ENCODE assay signal across 10 cellular contexts in the genomic region with DNA sequence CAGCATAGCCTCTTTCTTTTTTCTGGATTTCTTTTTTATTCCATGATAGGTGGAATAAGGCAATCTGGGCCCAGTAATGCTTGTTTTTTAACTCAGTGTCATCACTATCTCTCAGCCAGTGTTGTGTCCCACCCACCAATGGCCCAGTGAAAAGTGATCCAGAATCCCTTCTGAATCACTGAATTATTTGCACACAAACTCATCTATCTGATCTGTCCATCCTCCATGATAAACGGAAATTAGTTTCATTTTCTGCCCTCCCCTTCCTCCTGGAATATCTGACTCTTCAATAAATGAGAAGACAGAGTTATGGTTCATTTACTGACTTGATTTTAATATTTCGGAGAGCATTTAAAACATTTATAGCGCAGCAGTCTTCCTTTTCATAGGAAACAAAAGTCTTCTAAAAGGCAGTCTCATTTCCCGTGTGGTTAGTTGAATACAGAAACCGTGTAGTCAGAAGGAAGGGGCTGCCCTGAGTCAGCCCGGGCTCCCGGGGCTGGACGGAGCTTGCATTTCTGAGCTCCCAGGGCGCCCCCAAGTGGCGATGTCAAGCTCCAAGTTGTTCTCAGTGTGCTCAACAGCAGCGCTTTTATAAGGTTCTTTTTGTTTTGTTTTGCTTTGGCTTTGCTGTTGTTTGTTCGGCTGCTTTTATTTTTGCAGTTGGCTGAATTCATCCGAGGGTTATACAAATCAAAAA. TPM values are rescaled to one million over a fixed set of nuclear protein-coding genes. Genes with fewer than 3 reads are reported as not detected.
A peak's percentile ranks its signal among the peaks of the same experiment; 100 is the strongest.
DNase-seq lines count a peak whose midpoint lies in the region; ATAC-seq, FAIRE-seq and TF ChIP-seq lines count a peak whose summit lies in the region.
"Not testable (repeated sequence)": the region's sequence is repeated elsewhere in the genome, so short reads cannot be mapped to it uniquely, and the experiment has no call there.
"Had no signal": no experiment of that assay in that cellular context is flagged by ENCODE, and none has a peak within 500 bp of the region (broad histone marks: within the 10 kb centered on the region; RNA-seq: fewer than 3 reads in every experiment).

No MANE protein-coding gene starts in this region.

- FAIRE-seq in G401.6 (lab: Jason Lieb, UNC) (peak; percentile 42), K562 (lab: Jason Lieb, UNC) (peak; percentile 84)

- intact Hi-C loops in K562 (cut with micrococcal nuclease): loop anchor here (10.0 kb wide), 1 partner anchor 655 kb away; no protein-coding TSS in a partner anchor
- intact Hi-C loops in lower lobe of right lung (cut with DNase I): not testable (repeated sequence)

- not testable (repeated sequence) for TF ChIP-seq POLR2A in K562 (conservative IDR thresholded peaks at IDR 0.05)

- not testable (repeated sequence) for H3K27ac Mint-ChIP-seq in stimulated activated naive B cell treated with anti-CD40 and anti-IgM and Interleukin-4, amounts not matched to agents 10 μg/mL and 1 μg/mL and 100 μg/mL, for 72 hours

- not testable (repeated sequence) for H3K9me1 ChIP-seq in K562 (ENCODE audit: control insufficient read depth, insufficient read depth, low read length)

- not testable (repeated sequence) for H3K4me1 Mint-ChIP-seq in stimulated activated naive B cell treated with anti-CD40 and anti-IgM and Interleukin-4, amounts not matched to agents 10 μg/mL and 1 μg/mL and 100 μg/mL, for 72 hours

- not testable (repeated sequence) for H3K4me2 ChIP-seq in K562 (ENCODE audit: insufficient read depth, low read length)

- TF ChIP-seq EP300 in K562 (IDR thresholded peaks at IDR 0.05; ENCODE audit: low read length): not testable (repeated sequence)

- not testable (repeated sequence) for H3K79me2 ChIP-seq in K562 (ENCODE audit: control insufficient read depth, insufficient read depth, low read length)

- not testable (repeated sequence) for H3K27ac ChIP-seq in K562 (ENCODE audit: extremely low read depth, low read depth, low read length); lower lobe of right lung

- H3K4me1 ChIP-seq in K562 (replicated peaks in 1 of 2; ENCODE audit: control insufficient read depth in 2 of 2, insufficient read depth in 2 of 2, low read length in 2 of 2); lower lobe of right lung: not testable (repeated sequence)

- H2AFZ ChIP-seq in K562 (ENCODE audit: low read depth, low read length): not testable (repeated sequence)

- H3K36me3 ChIP-seq in K562 (ENCODE audit: control insufficient read depth, insufficient read depth, low read length); lower lobe of right lung: not testable (repeated sequence)

- BruUV-seq in K562 (replicated peaks; lab: Mats Ljungman, UMichigan): not testable (repeated sequence)

- not testable (repeated sequence) for TF ChIP-seq CTCF in K562 (IDR thresholded peaks at IDR 0.05 in 2 of 3, conservative IDR thresholded peaks at IDR 0.05 in 1 of 3; ENCODE audit: insufficient read depth in 2 of 3, low read depth in 1 of 3, low read length in 3 of 3); lower lobe of right lung (IDR thresholded peaks at IDR 0.05)

- not testable (repeated sequence) for DNase-seq in K562 (ENCODE audit: extremely low read depth in 1 of 4, low spot score in 3 of 4); lower lobe of right lung; stimulated activated naive B cell treated with anti-CD40 and anti-IgM and Interleukin-4, amounts not matched to agents 10 μg/mL and 1 μg/mL and 100 μg/mL, for 72 hours

- not testable (repeated sequence) for H3K27me3 ChIP-seq in K562 (ENCODE audit: control insufficient read depth in 2 of 2, insufficient read depth in 2 of 2, low read length in 2 of 2); lower lobe of right lung (ENCODE audit: low read depth)

- POLR2A ChIA-PET in K562 (lab: Yijun Ruan, JAX): not testable (repeated sequence)

- H4K20me1 ChIP-seq in K562 (replicated peaks; ENCODE audit: control insufficient read depth, insufficient read depth, low read length): not testable (repeated sequence)

- H3K4me3 Mint-ChIP-seq in stimulated activated naive B cell treated with anti-CD40 and anti-IgM and Interleukin-4, amounts not matched to agents 10 μg/mL and 1 μg/mL and 100 μg/mL, for 72 hours: not testable (repeated sequence)

- no CpG with 5 or more reads among the region's 13 CpGs for WGBS in K562 (ENCODE audit: insufficient coverage, low coverage, missing lambda C conversion rate)

- TF ChIP-seq RAD21 in K562 (CRISPR knock-in tag; conservative IDR thresholded peaks at IDR 0.05 in 1 of 2, IDR thresholded peaks at IDR 0.05 in 1 of 2): not testable (repeated sequence)

- CTCF ChIA-PET in K562 (lab: Yijun Ruan, JAX; ENCODE audit: low intra/inter-chr PET ratio): not testable (repeated sequence)

- not testable (repeated sequence) for H3K36me3 Mint-ChIP-seq in stimulated activated naive B cell treated with anti-CD40 and anti-IgM and Interleukin-4, amounts not matched to agents 10 μg/mL and 1 μg/mL and 100 μg/mL, for 72 hours

- not testable (repeated sequence) for H3K27me3 Mint-ChIP-seq in stimulated activated naive B cell treated with anti-CD40 and anti-IgM and Interleukin-4, amounts not matched to agents 10 μg/mL and 1 μg/mL and 100 μg/mL, for 72 hours

- in situ Hi-C loops in K562 (cut with MboI): not testable (repeated sequence)

- not testable (repeated sequence) for H3K4me3 ChIP-seq in K562, lower lobe of right lung

- not testable (repeated sequence) for H3K9me3 Mint-ChIP-seq in stimulated activated naive B cell treated with anti-CD40 and anti-IgM and Interleukin-4, amounts not matched to agents 10 μg/mL and 1 μg/mL and 100 μg/mL, for 72 hours

- not testable (repeated sequence) for H3K9me3 ChIP-seq in K562 (replicated peaks; ENCODE audit: control insufficient read depth, insufficient read depth, low read depth, low read length); lower lobe of right lung

- not testable (repeated sequence) for H3K9ac ChIP-seq in K562 (ENCODE audit: insufficient read depth in 1 of 2, low read depth in 2 of 2, low read length in 2 of 2)

- ATAC-seq in GM19351 (IDR thresholded peaks at IDR 0.05; ENCODE audit: unreplicated experiment): peak; percentile 84
- ATAC-seq in HG02678 (IDR thresholded peaks at IDR 0.05; ENCODE audit: unreplicated experiment): peak; percentile 82
- ATAC-seq in HG03442 (IDR thresholded peaks at IDR 0.05; ENCODE audit: unreplicated experiment): peak; percentile 70
- ATAC-seq in activated CD4-positive, CD25-positive, alpha-beta regulatory T cell treated with anti-CD3 and anti-CD28 coated beads, Interleukin-2, amount 50 U/mL, for 24 hours: peak; percentile 91 to 99
- peak; percentile 96 for ATAC-seq in K562
- peak; percentile 81 to 82 for ATAC-seq in lower lobe of right lung
- peak; percentile 94 to 95 for ATAC-seq in stimulated activated naive B cell treated with anti-CD40 and anti-IgM and Interleukin-4, amounts not matched to agents 10 μg/mL and 1 μg/mL and 100 μg/mL, for 72 hours (replicated peaks)

RNA-seq across cellular contexts. Expression of a gene that starts 12.6 kb away (rescaled TPM):
- total RNA-seq in K562 (2011; cell fraction: chromatin; rRNA removed; ENCODE audit: low replicate concordance): not detected in 2 replicates
- not detected in 2 replicates for total RNA-seq in K562 (2011; cell fraction: nucleolus; rRNA removed)
- not detected in 2 replicates for total RNA-seq in K562 (2011; cell fraction: nucleoplasm; rRNA removed)
- total RNA-seq in K562 (2014; rRNA removed): not detected in 2 replicates
- total RNA-seq in K562 (2014; rRNA removed; fragmentation: Illumina TruSeq; extraction: Trizol): not detected in 2 replicates
- not detected in 2 replicates for total RNA-seq in K562 (2015; rRNA removed; fragmentation: Illumina TruSeq; extraction: Trizol)
- not detected in 2 replicates for total RNA-seq in K562 (2021)
- polyA plus RNA-seq in K562 (2011; rRNA removed): not detected in 2 replicates
- polyA plus RNA-seq in K562 (2011; cell fraction: cytosol; rRNA removed): not detected in 2 replicates
- not detected in 2 replicates for polyA plus RNA-seq in K562 (2011; cell fraction: nucleus; rRNA removed)
- 0.01 TPM in 1 of 2 replicates, not detected in the other for polyA plus RNA-seq in K562 (2012)
- not detected in 2 replicates for polyA plus RNA-seq in K562 (2014; fragmentation: Illumina TruSeq; extraction: Trizol)
- polyA plus RNA-seq in K562 (2014; fragmentation: Nextera tagmentation; extraction: Ambion mirVana): not detected
- polyA plus RNA-seq in K562 (2014; rRNA removed): not detected in 2 replicates
- not detected in 2 replicates for polyA minus RNA-seq in K562 (2011; rRNA and poly(A)+ RNA removed)
- not detected in 2 replicates for polyA minus RNA-seq in K562 (2011; cell fraction: cytosol; rRNA and poly(A)+ RNA removed)
- not detected in 2 replicates for polyA minus RNA-seq in K562 (2011; cell fraction: nucleus; rRNA and poly(A)+ RNA removed)
- 0.71 TPM for total RNA-seq in lower lobe of right lung
- total RNA-seq: M059J, osteoblast had no signal
